In the genomic region with DNA sequence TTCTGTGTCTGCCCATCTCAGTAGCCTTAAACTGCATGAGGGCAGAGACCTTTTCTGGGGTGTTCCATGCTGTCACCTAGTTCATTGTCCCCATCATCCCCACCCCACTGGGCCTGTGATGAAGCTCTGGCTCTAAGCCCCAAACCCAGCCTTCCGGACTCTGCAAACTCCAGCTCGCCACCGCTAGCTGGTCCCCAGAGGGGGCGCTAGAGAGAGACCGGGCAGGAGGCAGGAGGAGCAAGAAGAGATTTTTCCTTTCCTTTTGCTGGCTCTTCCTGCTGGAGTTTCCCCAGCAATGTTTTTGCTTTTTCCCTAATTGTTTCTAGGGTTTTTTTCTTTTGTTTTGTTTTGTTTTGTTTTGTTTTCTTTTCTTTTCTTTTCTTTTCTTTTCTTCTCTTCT, we compare ENCODE assay signal across 11 cellular contexts.
DNase-seq lines count a peak whose midpoint lies in the region; ATAC-seq and TF ChIP-seq lines count a peak whose summit lies in the region.
"Had no signal": no experiment of that assay in that cellular context is flagged by ENCODE, and none has a peak within 500 bp of the region (broad histone marks: within the 10 kb centered on the region; RNA-seq: fewer than 3 reads in every experiment).

No MANE protein-coding gene starts in this region.

- in situ Hi-C loops in GM13977 (cut with MboI; ENCODE audit: low pct_unique_long_range_greater_than_20kb, low sequenced_read_pairs, unreplicated experiment) = no loop called here

- H3K27ac ChIP-seq in hepatocyte = no peak overlapping the region

- H3K4me3 ChIP-seq in BE2C (ENCODE audit: low read depth, low read length) = no peak overlapping the region
- H3K4me3 ChIP-seq in hepatocyte = no peak overlapping the region

- H3K4me1 ChIP-seq in BE2C (no peaks in the 10 kb centered on the region), hepatocyte (ENCODE audit: insufficient read depth) (no peaks in the 10 kb centered on the region)

- no peak overlapping the region for H2AFZ ChIP-seq in hepatocyte

- CTCF ChIA-PET in activated naive CD4-positive, alpha-beta T cell treated with anti-CD3 and anti-CD28 coated beads, Interleukin-2, amount 10 ng/mL, durations not matched to agents 7 days and 5 days (lab: Charles Lee) = no interaction called here

- no peaks in the 10 kb centered on the region for H3K27me3 ChIP-seq in BE2C
- H3K27me3 ChIP-seq in hepatocyte = no peaks in the 10 kb centered on the region

- H3K4me2 ChIP-seq in hepatocyte = no peak overlapping the region

- no peaks in the 10 kb centered on the region for H3K36me3 Mint-ChIP-seq in activated naive CD4-positive, alpha-beta T cell treated with anti-CD3 and anti-CD28 coated beads, Interleukin-2, amount 10 ng/mL, durations not matched to agents 7 days and 5 days

- H3K27me3 Mint-ChIP-seq in activated naive CD4-positive, alpha-beta T cell treated with anti-CD3 and anti-CD28 coated beads, Interleukin-2, amount 10 ng/mL, durations not matched to agents 7 days and 5 days = no peaks in the 10 kb centered on the region

- no peaks in the 10 kb centered on the region for H3K79me2 ChIP-seq in hepatocyte

- no peaks in the 10 kb centered on the region for H3K9me3 ChIP-seq in BE2C
- H3K9me3 ChIP-seq in hepatocyte (ENCODE audit: low read depth) = no peaks in the 10 kb centered on the region

- TF ChIP-seq CTCF in BE2C (IDR thresholded peaks at IDR 0.05; ENCODE audit: low read depth, low read length) = peak; percentile 57
- TF ChIP-seq CTCF in GM13977 (IDR thresholded peaks at IDR 0.05; ENCODE audit: extremely low read depth, insufficient read depth, missing control alignments) = peak; percentile 48
- peak; percentile 22 for TF ChIP-seq CTCF in hepatocyte (IDR thresholded peaks at IDR 0.05; ENCODE audit: poor library complexity)

- H3K4me1 Mint-ChIP-seq in activated naive CD4-positive, alpha-beta T cell treated with anti-CD3 and anti-CD28 coated beads, Interleukin-2, amount 10 ng/mL, durations not matched to agents 7 days and 5 days = no peaks in the 10 kb centered on the region

- no peaks in the 10 kb centered on the region for H3K9me2 ChIP-seq in hepatocyte (replicated peaks; ENCODE audit: insufficient read depth)

- no peaks in the 10 kb centered on the region for H4K20me1 ChIP-seq in hepatocyte (ENCODE audit: insufficient read depth, poor library complexity, severe bottlenecking)

- 26% methylated on average over 5 of the region's 5 CpGs for WGBS in hepatocyte (ENCODE audit: low lambda C conversion rate, missing lambda C conversion rate)

- H3K9me3 Mint-ChIP-seq in activated naive CD4-positive, alpha-beta T cell treated with anti-CD3 and anti-CD28 coated beads, Interleukin-2, amount 10 ng/mL, durations not matched to agents 7 days and 5 days = peaks cover 9% of the 10 kb centered on the region

- DNase-seq in BE2C (peak; percentile 54), GM13977 (ENCODE audit: low spot score) (no peak), RPMI8226 (peak; percentile 33), hepatocyte (ENCODE audit: low spot score) (peak; percentile 36), NCI-H774 (lab: John Stamatoyannopoulos, UW) (no peak), SHP77 (lab: John Stamatoyannopoulos, UW) (no peak)
- DNase-seq in activated naive CD4-positive, alpha-beta T cell treated with anti-CD3 and anti-CD28 coated beads, Interleukin-2, amount 10 ng/mL, durations not matched to agents 7 days and 5 days = no peak
- DNase-seq: activated T-cell treated with anti-CD3 and anti-CD28 coated beads for 4 hours, hippocampal formation, MV-4-11 had no signal

- no peak overlapping the region for H3K4me3 Mint-ChIP-seq in activated naive CD4-positive, alpha-beta T cell treated with anti-CD3 and anti-CD28 coated beads, Interleukin-2, amount 10 ng/mL, durations not matched to agents 7 days and 5 days

- H3K27ac Mint-ChIP-seq in activated naive CD4-positive, alpha-beta T cell treated with anti-CD3 and anti-CD28 coated beads, Interleukin-2, amount 10 ng/mL, durations not matched to agents 7 days and 5 days = no peak overlapping the region

- H3K36me3 ChIP-seq in BE2C (no peaks in the 10 kb centered on the region), hepatocyte (replicated peaks; ENCODE audit: insufficient read depth, low read depth) (no peaks in the 10 kb centered on the region)

- no peak for ATAC-seq in GM18517 (IDR thresholded peaks at IDR 0.05; ENCODE audit: unreplicated experiment)

Comparison
In these comparisons a context has a peak if more than half of its experiments do, and no peak if none do; other contexts are left out.
1. DNase-seq: peak in BE2C (single experiment), RPMI8226 (single experiment) and hepatocyte (single experiment); none in GM13977 (single experiment), NCI-H774 (single experiment), activated naive CD4-positive, alpha-beta T cell treated with anti-CD3 and anti-CD28 coated beads, Interleukin-2, amount 10 ng/mL, durations not matched to agents 7 days and 5 days (single experiment) and SHP77 (0 of 2).
2. Peak in every context shown above with its lines, with median percentiles within 50 percentile points of each other: CTCF ChIP-seq.